8 cellular contexts compared by ENCODE assay signal in the genomic region with DNA sequence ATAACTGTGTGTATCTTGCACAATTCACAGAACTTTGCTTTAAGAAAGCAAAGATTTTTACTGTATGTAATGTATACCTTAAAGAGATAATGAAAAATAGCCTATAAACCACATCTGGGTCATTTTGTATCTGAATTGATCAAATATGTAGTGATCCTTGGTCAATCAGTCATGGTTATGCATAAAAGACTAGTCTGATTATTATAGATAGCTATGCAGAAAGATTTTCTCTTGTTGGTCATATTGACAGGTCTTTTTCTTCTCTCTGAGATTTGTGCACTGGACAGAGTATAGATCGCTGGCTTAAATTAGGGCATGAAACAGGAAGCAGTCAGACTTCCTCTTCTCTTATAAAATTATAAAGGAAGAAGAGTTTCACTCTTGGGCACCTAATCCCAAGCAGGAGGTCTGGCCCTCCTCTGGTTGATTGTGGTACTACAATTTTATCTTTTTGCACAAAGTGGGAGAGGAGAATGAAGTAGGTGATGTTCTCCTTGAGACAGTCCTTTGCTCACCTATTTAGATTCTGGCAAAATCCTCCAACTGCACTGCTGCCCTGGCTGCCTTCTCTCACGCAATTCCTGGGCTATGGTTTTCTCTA.
DNase-seq lines count a peak whose midpoint lies in the region; ATAC-seq and TF ChIP-seq lines count a peak whose summit lies in the region.

No MANE protein-coding gene starts in this region.

- H3K9me3 Mint-ChIP-seq in endothelial cell (ENCODE audit: unreplicated experiment): no peaks in the 10 kb centered on the region
- H3K9me3 Mint-ChIP-seq in nephron: peaks cover 5% of the 10 kb centered on the region

- no peaks in the 10 kb centered on the region for H4K20me1 ChIP-seq in DOHH2 (ENCODE audit: control insufficient read depth, insufficient read depth, low read depth, low read length)

- H3K4me2 ChIP-seq in DOHH2 (ENCODE audit: low read length): peak overlapping the region; percentile 48

- H3K36me3 ChIP-seq in DOHH2 (ENCODE audit: control insufficient read depth, low read length) (no peaks in the 10 kb centered on the region), Panc1 (ENCODE audit: control insufficient read depth, insufficient read depth, low read length) (no peaks in the 10 kb centered on the region; the same call in 1 of the 2 replicates), ovary (no peaks in the 10 kb centered on the region)

- TF ChIP-seq POLR2A in ovary (IDR thresholded peaks at IDR 0.05): no peak

- intact Hi-C loops in Panc1 (cut with micrococcal nuclease; ENCODE audit: unreplicated experiment): loop anchor here (5.0 kb wide), 1 partner anchor 280 kb away; no protein-coding TSS in a partner anchor
- intact Hi-C loops in ovary (cut with DNase I): loop anchor here in 1 of 4 donors (10.0 kb wide), 1 partner anchor 477 kb away; no protein-coding TSS in a partner anchor

- H3K4me1 ChIP-seq in DOHH2 (ENCODE audit: control insufficient read depth, low read length) (peaks cover 6% of the 10 kb centered on the region), Panc1 (ENCODE audit: control insufficient read depth, insufficient read depth, low read length) (no peaks in the 10 kb centered on the region; the same call in 1 of the 2 replicates), ovary (ENCODE audit: insufficient read depth) (no peaks in the 10 kb centered on the region)

- no peak for TF ChIP-seq EP300 in ovary (IDR thresholded peaks at IDR 0.05)

- H3K4me1 Mint-ChIP-seq in endothelial cell (ENCODE audit: unreplicated experiment) (no peaks in the 10 kb centered on the region), nephron (no peaks in the 10 kb centered on the region)

- H3K27me3 ChIP-seq in DOHH2 (ENCODE audit: control insufficient read depth, low read length) (no peaks in the 10 kb centered on the region), Panc1 (ENCODE audit: control insufficient read depth, insufficient read depth, low read length) (no peaks in the 10 kb centered on the region), ovary (no peaks in the 10 kb centered on the region)

- ATAC-seq in GM19395 (IDR thresholded peaks at IDR 0.05; ENCODE audit: unreplicated experiment): peak; percentile 97
- ATAC-seq in HG03354 (IDR thresholded peaks at IDR 0.05; ENCODE audit: poor library complexity, severe bottlenecking, unreplicated experiment): peak; percentile 91
- ATAC-seq in Panc1: 0 out of 2 replicates have a peak, but pooled peaks have one; percentile 58

- H3K27ac ChIP-seq in DOHH2 (ENCODE audit: low read depth, low read length) (no peak overlapping the region), Panc1 (ENCODE audit: low read length) (no peak overlapping the region), ovary (no peak overlapping the region)

- POLR2A ChIA-PET in Panc1 (lab: Charles Lee): no interaction called here

- no peaks in the 10 kb centered on the region; the same call in 1 of the 2 replicates for H3F3A ChIP-seq in DOHH2 (ENCODE audit: control insufficient read depth, insufficient read depth)

- WGBS in ovary, 3 donors: 35 to 52% (median 50%) methylated on average over 2 of the region's 2 CpGs

- no peak overlapping the region for H3K27ac Mint-ChIP-seq in endothelial cell (ENCODE audit: unreplicated experiment)
- no peak overlapping the region for H3K27ac Mint-ChIP-seq in nephron

- H3K79me2 ChIP-seq in DOHH2 (ENCODE audit: control insufficient read depth, low read length): no peaks in the 10 kb centered on the region

- H3K36me3 Mint-ChIP-seq in endothelial cell (ENCODE audit: low read depth, unreplicated experiment) (no peaks in the 10 kb centered on the region), nephron (ENCODE audit: low read depth) (no peaks in the 10 kb centered on the region)

- in situ Hi-C loops in Panc1 (cut with HindIII; ENCODE audit: low pct_unique_long_range_greater_than_20kb, low sequenced_read_pairs): no loop called here

- peak; percentile 22 for DNase-seq in Panc1 (ENCODE audit: low read depth, low spot score)
- DNase-seq in endothelial cell (ENCODE audit: low spot score): peak; percentile 36
- DNase-seq in NCI-H526 treated with DMSO at 0.1 percent for 48 hours (lab: John Stamatoyannopoulos, UW): no peak
- no peak for DNase-seq in ovary

- CTCF ChIA-PET in Panc1 (lab: Charles Lee): no interaction called here

- H3K4me3 ChIP-seq in DOHH2 (ENCODE audit: low read length): no peak overlapping the region
- H3K4me3 ChIP-seq in Panc1 (ENCODE audit: low read depth in 2 of 2, low read length in 2 of 2): no peak overlapping the region
- no peak overlapping the region for H3K4me3 ChIP-seq in ovary

- no peaks in the 10 kb centered on the region for H3K9me3 ChIP-seq in DOHH2 (ENCODE audit: control insufficient read depth, insufficient read depth, low read length)
- no peaks in the 10 kb centered on the region for H3K9me3 ChIP-seq in Panc1 (ENCODE audit: control insufficient read depth, insufficient read depth, low read depth, low read length)
- H3K9me3 ChIP-seq in ovary: no peaks in the 10 kb centered on the region

- BruUV-seq in Panc1 (replicated peaks; lab: Mats Ljungman, UMichigan): no TSS peak

- H3K9me2 ChIP-seq in DOHH2 (replicated peaks; ENCODE audit: control insufficient read depth, low read length): no peaks in the 10 kb centered on the region

- peak; percentile 64 for TF ChIP-seq CTCF in DOHH2 (IDR thresholded peaks at IDR 0.05; ENCODE audit: low read depth, low read length, poor library complexity, severe bottlenecking)
- TF ChIP-seq CTCF in Panc1 (IDR thresholded peaks at IDR 0.05): peak; percentile 75
- TF ChIP-seq CTCF in endothelial cell (IDR thresholded peaks at IDR 0.05; ENCODE audit: unreplicated experiment): peak; percentile 77
- TF ChIP-seq CTCF in nephron (IDR thresholded peaks at IDR 0.05; ENCODE audit: unreplicated experiment in 3 of 3): peak; percentile 61 to 67 (median 62)
- TF ChIP-seq CTCF in ovary (IDR thresholded peaks at IDR 0.05): no peak

- H3K4me3 Mint-ChIP-seq in endothelial cell (ENCODE audit: unreplicated experiment) (no peak overlapping the region), nephron (no peak overlapping the region)

- H3K27me3 Mint-ChIP-seq in endothelial cell (ENCODE audit: unreplicated experiment): peaks cover 1% of the 10 kb centered on the region
- H3K27me3 Mint-ChIP-seq in nephron (ENCODE audit: low read depth): no peaks in the 10 kb centered on the region

Comparison
In these comparisons a context has a peak if more than half of its experiments do, and no peak if none do; other contexts are left out.
1. CTCF ChIP-seq: peak in DOHH2 (single experiment), Panc1 (single experiment), endothelial cell (single experiment) and nephron (3 of 3); none in ovary (0 of 3).
2. DNase-seq: peak in Panc1 (single experiment) and endothelial cell (single experiment); none in NCI-H526 treated with DMSO at 0.1 percent for 48 hours (single experiment) and ovary (0 of 5).
3. Peak in every context shown above with its lines, with median percentiles within 50 percentile points of each other: ATAC-seq.